Comparison of ENCODE assay signal across 1 cellular context in genomic region chr17:50476545-50477315, GRCh38.
TF ChIP-seq lines count a peak whose summit lies in the region.

No MANE protein-coding gene starts in this region.

TF ChIP-seq in HepG2, 621 proteins besides CTCF, POLR2A, EP300 and RAD21 (continued from another document and continues in another):
- no peak for TF ChIP-seq NCOA1 (CRISPR knock-in tag; IDR thresholded peaks at IDR 0.05)
- peak; percentile 73; the same call in 1 of the 2 replicates for TF ChIP-seq TBX2 (CRISPR knock-in tag; IDR thresholded peaks at IDR 0.05; ENCODE audit: borderline replicate concordance)
- TF ChIP-seq SMC3 (IDR thresholded peaks at IDR 0.05; ENCODE audit: low read length): no peak
- TF ChIP-seq, protein P1, sequence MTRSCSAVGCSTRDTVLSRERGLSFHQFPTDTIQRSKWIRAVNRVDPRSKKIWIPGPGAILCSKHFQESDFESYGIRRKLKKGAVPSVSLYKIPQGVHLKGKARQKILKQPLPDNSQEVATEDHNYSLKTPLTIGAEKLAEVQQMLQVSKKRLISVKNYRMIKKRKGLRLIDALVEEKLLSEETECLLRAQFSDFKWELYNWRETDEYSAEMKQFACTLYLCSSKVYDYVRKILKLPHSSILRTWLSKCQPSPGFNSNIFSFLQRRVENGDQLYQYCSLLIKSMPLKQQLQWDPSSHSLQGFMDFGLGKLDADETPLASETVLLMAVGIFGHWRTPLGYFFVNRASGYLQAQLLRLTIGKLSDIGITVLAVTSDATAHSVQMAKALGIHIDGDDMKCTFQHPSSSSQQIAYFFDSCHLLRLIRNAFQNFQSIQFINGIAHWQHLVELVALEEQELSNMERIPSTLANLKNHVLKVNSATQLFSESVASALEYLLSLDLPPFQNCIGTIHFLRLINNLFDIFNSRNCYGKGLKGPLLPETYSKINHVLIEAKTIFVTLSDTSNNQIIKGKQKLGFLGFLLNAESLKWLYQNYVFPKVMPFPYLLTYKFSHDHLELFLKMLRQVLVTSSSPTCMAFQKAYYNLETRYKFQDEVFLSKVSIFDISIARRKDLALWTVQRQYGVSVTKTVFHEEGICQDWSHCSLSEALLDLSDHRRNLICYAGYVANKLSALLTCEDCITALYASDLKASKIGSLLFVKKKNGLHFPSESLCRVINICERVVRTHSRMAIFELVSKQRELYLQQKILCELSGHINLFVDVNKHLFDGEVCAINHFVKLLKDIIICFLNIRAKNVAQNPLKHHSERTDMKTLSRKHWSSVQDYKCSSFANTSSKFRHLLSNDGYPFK (CRISPR knock-in tag; IDR thresholded peaks at IDR 0.05; ENCODE audit: borderline replicate concordance): peak; percentile 79; the same call in 1 of the 2 replicates
- TF ChIP-seq, protein P2, sequence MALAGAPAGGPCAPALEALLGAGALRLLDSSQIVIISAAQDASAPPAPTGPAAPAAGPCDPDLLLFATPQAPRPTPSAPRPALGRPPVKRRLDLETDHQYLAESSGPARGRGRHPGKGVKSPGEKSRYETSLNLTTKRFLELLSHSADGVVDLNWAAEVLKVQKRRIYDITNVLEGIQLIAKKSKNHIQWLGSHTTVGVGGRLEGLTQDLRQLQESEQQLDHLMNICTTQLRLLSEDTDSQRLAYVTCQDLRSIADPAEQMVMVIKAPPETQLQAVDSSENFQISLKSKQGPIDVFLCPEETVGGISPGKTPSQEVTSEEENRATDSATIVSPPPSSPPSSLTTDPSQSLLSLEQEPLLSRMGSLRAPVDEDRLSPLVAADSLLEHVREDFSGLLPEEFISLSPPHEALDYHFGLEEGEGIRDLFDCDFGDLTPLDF (CRISPR knock-in tag; IDR thresholded peaks at IDR 0.05): no peak
- no peak for TF ChIP-seq ZNF543 (CRISPR knock-in tag; IDR thresholded peaks at IDR 0.05)
- TF ChIP-seq NFKB2 (CRISPR knock-in tag; IDR thresholded peaks at IDR 0.05; ENCODE audit: borderline replicate concordance): no peak
- no peak for TF ChIP-seq ZBTB49 (CRISPR knock-in tag; IDR thresholded peaks at IDR 0.05; ENCODE audit: borderline replicate concordance)
- TF ChIP-seq ZNF709 (CRISPR knock-in tag; IDR thresholded peaks at IDR 0.05): no peak
- no peak; the same call in 1 of the 2 replicates for TF ChIP-seq ZNF687 (CRISPR knock-in tag; IDR thresholded peaks at IDR 0.05)
- no peak for TF ChIP-seq TEAD2 (CRISPR knock-in tag; IDR thresholded peaks at IDR 0.05)
- TF ChIP-seq, protein P3, sequence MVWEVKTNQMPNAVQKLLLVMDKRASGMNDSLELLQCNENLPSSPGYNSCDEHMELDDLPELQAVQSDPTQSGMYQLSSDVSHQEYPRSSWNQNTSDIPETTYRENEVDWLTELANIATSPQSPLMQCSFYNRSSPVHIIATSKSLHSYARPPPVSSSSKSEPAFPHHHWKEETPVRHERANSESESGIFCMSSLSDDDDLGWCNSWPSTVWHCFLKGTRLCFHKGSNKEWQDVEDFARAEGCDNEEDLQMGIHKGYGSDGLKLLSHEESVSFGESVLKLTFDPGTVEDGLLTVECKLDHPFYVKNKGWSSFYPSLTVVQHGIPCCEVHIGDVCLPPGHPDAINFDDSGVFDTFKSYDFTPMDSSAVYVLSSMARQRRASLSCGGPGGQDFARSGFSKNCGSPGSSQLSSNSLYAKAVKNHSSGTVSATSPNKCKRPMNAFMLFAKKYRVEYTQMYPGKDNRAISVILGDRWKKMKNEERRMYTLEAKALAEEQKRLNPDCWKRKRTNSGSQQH (CRISPR knock-in tag; IDR thresholded peaks at IDR 0.05; ENCODE audit: low read depth): 0 out of 2 replicates have a peak, but pooled peaks have one; percentile 50
- no peak for TF ChIP-seq GFI1 (CRISPR knock-in tag; IDR thresholded peaks at IDR 0.05; ENCODE audit: borderline replicate concordance)
- no peak; the same call in 1 of the 2 replicates for TF ChIP-seq ZNF331 (CRISPR knock-in tag; IDR thresholded peaks at IDR 0.05)
- TF ChIP-seq ZNF646 (CRISPR knock-in tag; IDR thresholded peaks at IDR 0.05): no peak
- no peak for TF ChIP-seq MTA1 (CRISPR knock-in tag; IDR thresholded peaks at IDR 0.05; ENCODE audit: borderline replicate concordance)
- TF ChIP-seq BCL6 (CRISPR knock-in tag; IDR thresholded peaks at IDR 0.05): no peak
- TF ChIP-seq ELF1 (CRISPR knock-in tag; IDR thresholded peaks at IDR 0.05): no peak
- no peak for TF ChIP-seq ZNF777 (CRISPR knock-in tag; IDR thresholded peaks at IDR 0.05)
- no peak for TF ChIP-seq HHEX (CRISPR knock-in tag; IDR thresholded peaks at IDR 0.05)
- TF ChIP-seq MYC (CRISPR knock-in tag; IDR thresholded peaks at IDR 0.05; ENCODE audit: borderline replicate concordance): no peak
- no peak; the same call in 1 of the 2 replicates for TF ChIP-seq YEATS2 (CRISPR knock-in tag; IDR thresholded peaks at IDR 0.05; ENCODE audit: borderline replicate concordance)
- TF ChIP-seq, protein P4, sequence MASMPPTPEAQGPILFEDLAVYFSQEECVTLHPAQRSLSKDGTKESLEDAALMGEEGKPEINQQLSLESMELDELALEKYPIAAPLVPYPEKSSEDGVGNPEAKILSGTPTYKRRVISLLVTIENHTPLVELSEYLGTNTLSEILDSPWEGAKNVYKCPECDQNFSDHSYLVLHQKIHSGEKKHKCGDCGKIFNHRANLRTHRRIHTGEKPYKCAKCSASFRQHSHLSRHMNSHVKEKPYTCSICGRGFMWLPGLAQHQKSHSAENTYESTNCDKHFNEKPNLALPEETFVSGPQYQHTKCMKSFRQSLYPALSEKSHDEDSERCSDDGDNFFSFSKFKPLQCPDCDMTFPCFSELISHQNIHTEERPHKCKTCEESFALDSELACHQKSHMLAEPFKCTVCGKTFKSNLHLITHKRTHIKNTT (CRISPR knock-in tag; IDR thresholded peaks at IDR 0.05): no peak
- TF ChIP-seq PTBP1 (IDR thresholded peaks at IDR 0.05; ENCODE audit: low read depth, low read length, poor library complexity, severe bottlenecking): no peak
- no peak for TF ChIP-seq SNRNP70 (IDR thresholded peaks at IDR 0.05; ENCODE audit: low read depth, low read length)
- TF ChIP-seq ZNF747 (CRISPR knock-in tag; IDR thresholded peaks at IDR 0.05; ENCODE audit: borderline replicate concordance): peak; percentile 74; the same call in 1 of the 2 replicates
- TF ChIP-seq MLX (CRISPR knock-in tag; IDR thresholded peaks at IDR 0.05): no peak
- TF ChIP-seq ZBTB7A (CRISPR knock-in tag; IDR thresholded peaks at IDR 0.05): no peak
- TF ChIP-seq SRSF9 (IDR thresholded peaks at IDR 0.05; ENCODE audit: borderline replicate concordance, insufficient read depth, low read depth, low read length, poor library complexity, severe bottlenecking): no peak
- TF ChIP-seq ARHGAP35 (CRISPR knock-in tag; IDR thresholded peaks at IDR 0.05; ENCODE audit: borderline replicate concordance): no peak
- no peak for TF ChIP-seq ZNF34 (CRISPR knock-in tag; IDR thresholded peaks at IDR 0.05; ENCODE audit: borderline replicate concordance)
- TF ChIP-seq ZBTB21 (CRISPR knock-in tag; IDR thresholded peaks at IDR 0.05): no peak
- no peak for TF ChIP-seq ZBTB10 (CRISPR knock-in tag; IDR thresholded peaks at IDR 0.05; ENCODE audit: borderline replicate concordance)
- TF ChIP-seq ZC3H13 (CRISPR knock-in tag; IDR thresholded peaks at IDR 0.05): no peak
